28 cellular contexts compared by ENCODE assay signal in genomic region chr2:62181836-62182235, GRCh38.
"Had no signal": no experiment of that assay in that cellular context is flagged by ENCODE, and none has a peak within 500 bp of the region (broad histone marks: within the 10 kb centered on the region; RNA-seq: fewer than 3 reads in every experiment).

No MANE protein-coding gene starts in this region.

- H3K27me3 Mint-ChIP-seq: activated naive CD8-positive, alpha-beta T cell treated with anti-CD3 and anti-CD28 coated beads for 36 hours; naive B cell had no signal

- H3K36me3 ChIP-seq: adrenal gland, colonic mucosa, gastrocnemius medialis, pancreas, uterus had no signal

- H3K4me3 ChIP-seq: adrenal gland, body of pancreas, colonic mucosa, gastrocnemius medialis, pancreas, psoas muscle, testis, uterus had no signal

- ATAC-seq: body of pancreas; gastrocnemius medialis; pancreas; psoas muscle; stimulated activated naive CD8-positive, alpha-beta T cell treated with anti-CD3 and anti-CD28 coated beads, Interleukin-15, Interleukin-2, amounts not matched to agents 100 U/mL and 50 U/mL, for 24 hours had no signal

- H3K27ac Mint-ChIP-seq: activated naive CD4-positive, alpha-beta T cell treated with anti-CD3 and anti-CD28 coated beads for 36 hours; activated naive CD8-positive, alpha-beta T cell treated with anti-CD3 and anti-CD28 coated beads for 36 hours; activated T-helper 1 cell treated with anti-CD3 and anti-CD28 coated beads, Interleukin-12 subunit alpha, Interleukin-12 subunit beta, Interleukin-2, Interleukin-4 antibody, amounts not matched to agents 30 ng/mL and 10 ng/mL and 1 ng/mL, durations not matched to agents 14 hours and 24 hours and 36 hours; mesothelial cell of epicardium had no signal

- H3K9me3 Mint-ChIP-seq: activated naive CD4-positive, alpha-beta T cell treated with anti-CD3 and anti-CD28 coated beads for 36 hours; activated naive CD8-positive, alpha-beta T cell treated with anti-CD3 and anti-CD28 coated beads for 36 hours; activated T-helper 1 cell treated with anti-CD3 and anti-CD28 coated beads, Interleukin-12 subunit alpha, Interleukin-12 subunit beta, Interleukin-2, Interleukin-4 antibody, amounts not matched to agents 30 ng/mL and 10 ng/mL and 1 ng/mL, durations not matched to agents 14 hours and 24 hours and 36 hours; mesothelial cell of epicardium; naive B cell had no signal

- H3K4me3 Mint-ChIP-seq: activated naive CD4-positive, alpha-beta T cell treated with anti-CD3 and anti-CD28 coated beads for 36 hours; activated naive CD8-positive, alpha-beta T cell treated with anti-CD3 and anti-CD28 coated beads for 36 hours; activated T-helper 1 cell treated with anti-CD3 and anti-CD28 coated beads, Interleukin-12 subunit alpha, Interleukin-12 subunit beta, Interleukin-2, Interleukin-4 antibody, amounts not matched to agents 30 ng/mL and 10 ng/mL and 1 ng/mL, durations not matched to agents 14 hours and 24 hours and 36 hours; mesothelial cell of epicardium had no signal

- DNase-seq: activated CD4-positive, alpha-beta T cell treated with anti-CD3 and anti-CD28 coated beads for 4 hours; activated CD4-positive, alpha-beta T cell treated with anti-CD3 and anti-CD28 coated beads, Interleukin-2, amount 50 U/mL, for 48 hours; activated CD8-positive, alpha-beta memory T cell treated with anti-CD3 and anti-CD28 coated beads, Interleukin-2, amount 50 U/mL, for 4 hours; activated effector memory CD4-positive, alpha-beta T cell treated with anti-CD3 and anti-CD28 coated beads, Interleukin-2, amount 50 U/mL, for 16 hours; activated naive CD4-positive, alpha-beta T cell treated with anti-CD3 and anti-CD28 coated beads for 36 hours; activated naive CD8-positive, alpha-beta T cell treated with anti-CD3 and anti-CD28 coated beads for 36 hours; activated T-cell treated with anti-CD3 and anti-CD28 coated beads, Interleukin-2, amount 50 U/mL, for 1 hour; aorta; body of pancreas; colonic mucosa; effector CD8-positive, alpha-beta T cell; gastrocnemius medialis; hippocampal formation; kidney; naive B cell; nucleus accumbens; pancreas; psoas muscle; stimulated activated CD4-positive, alpha-beta T cell treated with anti-CD3 and anti-CD28 coated beads, Interleukin-2, amount 100 ng/mL, for 48 hours; stimulated activated naive CD8-positive, alpha-beta T cell treated with anti-CD3 and anti-CD28 coated beads, Interleukin-15, Interleukin-2, amounts not matched to agents 100 U/mL and 50 U/mL, for 24 hours; T-helper 9 cell; testis; trophoblast cell; uterus had no signal

- H3K9me3 ChIP-seq: adrenal gland, body of pancreas, colonic mucosa, gastrocnemius medialis, pancreas, psoas muscle, testis, uterus had no signal

- H3K36me3 Mint-ChIP-seq: activated naive CD8-positive, alpha-beta T cell treated with anti-CD3 and anti-CD28 coated beads for 36 hours; mesothelial cell of epicardium; naive B cell had no signal

- H3K27me3 ChIP-seq: adrenal gland, body of pancreas, colonic mucosa, gastrocnemius medialis, pancreas, testis, uterus had no signal

- H3K27ac ChIP-seq: adrenal gland, body of pancreas, colonic mucosa, gastrocnemius medialis, pancreas, psoas muscle, testis, uterus, VCaP had no signal

- H3K4me1 ChIP-seq: adrenal gland, colonic mucosa, testis, uterus had no signal

- H3K4me1 Mint-ChIP-seq: mesothelial cell of epicardium had no signal
